In genomic region chr1:161784963-161785362, GRCh38 we compare ENCODE assay signal across 18 cellular contexts.
"Had no signal": no experiment of that assay in that cellular context is flagged by ENCODE, and none has a peak within 500 bp of the region (broad histone marks: within the 10 kb centered on the region; RNA-seq: fewer than 3 reads in every experiment).

No MANE protein-coding gene starts in this region.

- H3K79me2 ChIP-seq: parathyroid adenoma had no signal

- H3K4me3 Mint-ChIP-seq: activated CD8-positive, alpha-beta memory T cell treated with anti-CD3 and anti-CD28 coated beads, Interleukin-2, amount 10 ng/mL, durations not matched to agents 7 days and 5 days; central memory CD8-positive, alpha-beta T cell; natural killer cell had no signal

- H3K4me3 ChIP-seq: body of pancreas, thyroid gland had no signal

- ATAC-seq: activated CD8-positive, alpha-beta memory T cell treated with anti-CD3 and anti-CD28 coated beads, Interleukin-2, amount 10 ng/mL, durations not matched to agents 7 days and 5 days; activated naive CD4-positive, alpha-beta T cell treated with anti-CD3 and anti-CD28 coated beads, Interleukin-2, amount 50 U/mL, for 72 hours; body of pancreas; natural killer cell had no signal

- H3K9me3 Mint-ChIP-seq: activated naive CD4-positive, alpha-beta T cell treated with anti-CD3 and anti-CD28 coated beads, Interleukin-2, amount 50 U/mL, for 72 hours; central memory CD8-positive, alpha-beta T cell; natural killer cell had no signal

- H3K9ac ChIP-seq: parathyroid adenoma had no signal

- H3K27me3 Mint-ChIP-seq: activated CD8-positive, alpha-beta memory T cell treated with anti-CD3 and anti-CD28 coated beads, Interleukin-2, amount 10 ng/mL, durations not matched to agents 7 days and 5 days; central memory CD8-positive, alpha-beta T cell had no signal

- H3K27me3 ChIP-seq: body of pancreas, neutrophil, thyroid gland had no signal

- H2AFZ ChIP-seq: parathyroid adenoma had no signal

- H3K27ac Mint-ChIP-seq: activated CD8-positive, alpha-beta memory T cell treated with anti-CD3 and anti-CD28 coated beads, Interleukin-2, amount 10 ng/mL, durations not matched to agents 7 days and 5 days had no signal

- H3K4me1 ChIP-seq: body of pancreas, parathyroid adenoma, thyroid gland had no signal

- H3K4me1 Mint-ChIP-seq: natural killer cell had no signal

- H3K9me3 ChIP-seq: body of pancreas, neutrophil, thyroid gland had no signal

- DNase-seq: activated CD4-positive, alpha-beta T cell treated with anti-CD3 and anti-CD28 coated beads, Interleukin-2, amount 50 U/mL, for 4 hours; activated CD4-positive, CD25-positive, alpha-beta regulatory T cell treated with anti-CD3 and anti-CD28 coated beads, Interleukin-2, amount 50 U/mL, for 72 hours; activated CD8-positive, alpha-beta memory T cell treated with anti-CD3 and anti-CD28 coated beads, Interleukin-2, amount 10 ng/mL, durations not matched to agents 7 days and 5 days; activated effector memory CD4-positive, alpha-beta T cell treated with Interleukin-2 at 50 U/mL for 16 hours; activated T-cell treated with anti-CD3 and anti-CD28 coated beads, Interleukin-2, amount 50 U/mL, for 1 hour; body of pancreas; cortex of kidney; effector memory CD4-positive, alpha-beta T cell; foreskin melanocyte; left cardiac atrium; natural killer cell; stimulated activated CD4-positive, alpha-beta T cell treated with anti-CD3 and anti-CD28 coated beads, Interleukin-1b, Interleukin-23, amount 100 ng/mL, for 48 hours; T-helper 9 cell; thyroid gland had no signal

- H3K27ac ChIP-seq: body of pancreas, neutrophil, parathyroid adenoma, thyroid gland had no signal
